Comparison of ENCODE assay signal across 21 cellular contexts in the genomic region with DNA sequence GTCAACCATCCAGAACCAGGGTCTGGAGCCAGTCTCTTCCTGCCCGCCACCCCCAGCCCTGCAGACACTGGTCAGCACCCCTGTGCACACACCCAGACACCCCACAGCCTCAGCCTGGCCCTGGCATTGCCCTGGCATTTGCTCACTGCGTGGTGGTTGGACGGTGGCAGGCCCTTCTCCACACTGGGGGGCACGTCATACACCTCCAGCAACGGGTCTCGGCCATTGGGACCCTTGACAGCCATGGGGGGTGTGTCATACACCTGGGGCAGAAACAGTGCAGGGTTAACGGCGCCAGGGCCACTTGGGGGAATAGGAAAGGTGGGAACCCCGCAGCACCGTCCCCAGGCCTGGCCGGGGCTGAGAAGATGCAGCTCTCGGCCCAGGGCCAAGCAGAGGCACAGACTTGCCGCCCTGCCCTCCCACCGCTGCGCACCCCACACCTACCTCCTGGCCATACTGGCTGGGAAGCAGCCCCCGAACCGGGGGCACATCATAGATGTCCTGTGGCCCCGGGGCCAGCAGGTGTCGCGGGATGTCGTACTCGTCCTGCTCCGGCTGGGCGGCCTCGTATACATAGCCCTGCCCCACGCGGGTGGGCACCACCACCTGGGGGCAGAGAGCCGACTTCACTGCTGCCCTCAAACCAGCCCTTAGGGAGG. TPM values are rescaled to one million over a fixed set of nuclear protein-coding genes. Genes with fewer than 3 reads are reported as not detected.
DNase-seq lines count a peak whose midpoint lies in the region; ATAC-seq and TF ChIP-seq lines count a peak whose summit lies in the region.
"Had no signal": no experiment of that assay in that cellular context is flagged by ENCODE, and none has a peak within 500 bp of the region (broad histone marks: within the 10 kb centered on the region; RNA-seq: fewer than 3 reads in every experiment).

No MANE protein-coding gene starts in this region.

- H3K9me3 ChIP-seq in AG04450 (ENCODE audit: control insufficient read depth, insufficient read depth, low read length): no peaks in the 10 kb centered on the region; the same call in 1 of the 2 replicates
- H3K9me3 ChIP-seq in WERI-Rb-1 (ENCODE audit: severe bottlenecking): no peaks in the 10 kb centered on the region
- no peaks in the 10 kb centered on the region for H3K9me3 ChIP-seq in gastroesophageal sphincter
- no peaks in the 10 kb centered on the region for H3K9me3 ChIP-seq in psoas muscle
- no peaks in the 10 kb centered on the region for H3K9me3 ChIP-seq in MM.1S (replicated peaks; ENCODE audit: insufficient read depth, low read length)
- H3K9me3 ChIP-seq: esophagus squamous epithelium, transverse colon had no signal

- TF ChIP-seq CTCF in AG04450 (IDR thresholded peaks at IDR 0.05; ENCODE audit: low read depth, low read length) (no peak), WERI-Rb-1 (IDR thresholded peaks at IDR 0.05; ENCODE audit: low read depth, low read length) (no peak), gastroesophageal sphincter (IDR thresholded peaks at IDR 0.05) (no peak), psoas muscle (IDR thresholded peaks at IDR 0.05) (no peak), MM.1S (IDR thresholded peaks at IDR 0.05; ENCODE audit: low read length) (no peak)

- no peaks in the 10 kb centered on the region for H3K27me3 ChIP-seq in AG04450 (ENCODE audit: control insufficient read depth, insufficient read depth, low read length)
- no peaks in the 10 kb centered on the region for H3K27me3 ChIP-seq in WERI-Rb-1 (ENCODE audit: insufficient read depth, low read depth, severe bottlenecking)
- H3K27me3 ChIP-seq in gastroesophageal sphincter: no peaks in the 10 kb centered on the region
- no peaks in the 10 kb centered on the region for H3K27me3 ChIP-seq in psoas muscle (ENCODE audit: insufficient read depth in 3 of 3, low read length in 2 of 3)
- H3K27me3 ChIP-seq in MM.1S (replicated peaks; ENCODE audit: insufficient read depth, low read length): no peaks in the 10 kb centered on the region
- H3K27me3 ChIP-seq: esophagus squamous epithelium, transverse colon had no signal

- no peak for TF ChIP-seq POLR2A in gastroesophageal sphincter (IDR thresholded peaks at IDR 0.05)

- H3K27ac ChIP-seq in AG04450 (ENCODE audit: low read depth, low read length): peak overlapping the region; percentile 39
- no peak overlapping the region for H3K27ac ChIP-seq in WERI-Rb-1
- peak overlapping the region in 3 of 4 donors; percentile 86 to 91 (median 87) for H3K27ac ChIP-seq in gastroesophageal sphincter
- H3K27ac ChIP-seq in psoas muscle: peak overlapping the region; percentile 83
- H3K27ac ChIP-seq in MM.1S (ENCODE audit: low read length): no peak overlapping the region

- H3K4me3 ChIP-seq in AG04450 (ENCODE audit: low read depth, low read length): no peak overlapping the region
- H3K4me3 ChIP-seq in WERI-Rb-1 (ENCODE audit: low read depth, low read length): no peak overlapping the region
- no peak overlapping the region for H3K4me3 ChIP-seq in gastroesophageal sphincter
- no peak overlapping the region for H3K4me3 ChIP-seq in psoas muscle
- no peak overlapping the region for H3K4me3 ChIP-seq in MM.1S (ENCODE audit: low read length)
- H3K4me3 ChIP-seq: esophagus squamous epithelium, lung, transverse colon had no signal

- H2AFZ ChIP-seq in MM.1S (ENCODE audit: low read length): no peak overlapping the region

- TF ChIP-seq EP300 in gastroesophageal sphincter (IDR thresholded peaks at IDR 0.05): no peak

- DNase-seq in AG04450 (ENCODE audit: low read depth, low spot score) (no peak), WERI-Rb-1 (peak; percentile 7), psoas muscle (peak; percentile 17 to 53), SKM-1 treated with dmso at 0.1 percent for 144 hours (lab: John Stamatoyannopoulos, UW; ENCODE audit: unreplicated experiment) (no peak), MM.1S (no peak)
- DNase-seq in stimulated activated CD4-positive, alpha-beta T cell treated with anti-CD3 and anti-CD28 coated beads, Interleukin-4, amount 100 ng/mL, for 4 hours: no peak
- DNase-seq: activated T-cell treated with anti-CD3 and anti-CD28 coated beads, Interleukin-2, amount 50 U/mL, for 1 hour; CD4-positive, alpha-beta T cell; esophagus squamous epithelium; naive B cell; NCI-H1436 treated with DMSO at 0.1 percent for 48 hours; NCI-H2227 treated with DMSO at 0.1 percent for 48 hours; RPMI8226; transverse colon had no signal

- CTCF ChIA-PET in AG04450 (lab: Charles Lee): interaction anchor here (1.0 to 1.2 kb wide), 2 partner anchors 9 to 148 kb away, joined by 4 to 5 read pairs; no protein-coding TSS in a partner anchor

- ATAC-seq in gastroesophageal sphincter: no peak
- no peak for ATAC-seq in psoas muscle
- ATAC-seq in GM18907 (IDR thresholded peaks at IDR 0.05; ENCODE audit: unreplicated experiment): no peak

- H3K79me2 ChIP-seq in MM.1S (ENCODE audit: low read length): no peaks in the 10 kb centered on the region

- no peak overlapping the region for H3K9ac ChIP-seq in MM.1S (ENCODE audit: low read length)

- intact Hi-C loops in psoas muscle (cut with DNase I): loop anchor here (5.0 kb wide), 2 partner anchors 70 to 150 kb away; no protein-coding TSS in a partner anchor

- 60% methylated on average over 2 of the region's 28 CpGs; no CpG with 5 or more reads in 1 of the 2 donors for WGBS in gastroesophageal sphincter (ENCODE audit: low coverage in 1 of 2), 2 donors
- WGBS in psoas muscle, 3 donors: 89 to 91% (median 91%) methylated on average over 25 to 28 of the region's 28 CpGs

- no peaks in the 10 kb centered on the region for H4K20me1 ChIP-seq in MM.1S (ENCODE audit: insufficient read depth, low read length)

- no peaks in the 10 kb centered on the region for H3F3A ChIP-seq in MM.1S (ENCODE audit: insufficient read depth, low read length)

- H3K4me2 ChIP-seq in MM.1S (ENCODE audit: low read depth, low read length): no peak overlapping the region

- peaks cover 56% of the 10 kb centered on the region for H3K36me3 ChIP-seq in WERI-Rb-1
- peaks cover 0 to 62% of the 10 kb centered on the region in 2 donors for H3K36me3 ChIP-seq in gastroesophageal sphincter
- peaks cover 3 to 70% of the 10 kb centered on the region in 2 donors for H3K36me3 ChIP-seq in psoas muscle (ENCODE audit: insufficient read depth in 1 of 2, low read depth in 1 of 2)
- H3K36me3 ChIP-seq in MM.1S (replicated peaks; ENCODE audit: insufficient read depth, low read length): no peaks in the 10 kb centered on the region

- POLR2A ChIA-PET in AG04450 (lab: Yijun Ruan, JAX): no interaction called here

- no peaks in the 10 kb centered on the region for H3K9me2 ChIP-seq in MM.1S (replicated peaks; ENCODE audit: insufficient read depth, low read length)

- H3K4me1 ChIP-seq in gastroesophageal sphincter (peaks cover 5 to 75% (median 43%) of the 10 kb centered on the region in 3 donors), psoas muscle (peaks cover 59% of the 10 kb centered on the region), MM.1S (ENCODE audit: low read length) (no peaks in the 10 kb centered on the region)

RNA-seq across cellular contexts. Expression of gene BCAR1, which starts 14.6 kb away (rescaled TPM):
- polyA plus RNA-seq in AG04450 (2011; rRNA removed) (16.1 and 26.9 TPM in 2 replicates), psoas muscle (10 to 100 TPM; 66.3 to 90.7 (median 78.7) TPM)
- 20.3 and 25.8 TPM in 2 replicates for polyA minus RNA-seq in AG04450 (2011; rRNA and poly(A)+ RNA removed)
- total RNA-seq in gastroesophageal sphincter (10 to 100 TPM; 34.6 to 63.7 (median 37.0) TPM), psoas muscle (100 to 1,000 TPM in 2 of 4 donors, 10 to 100 TPM in 2; 61.8 to 108 (median 90.1) TPM)
- polyA plus RNA-seq: immature natural killer cell had no signal

RNA-seq across cellular contexts. Expression of gene CTRB1, which starts 18.1 kb away (rescaled TPM):
- not detected in 2 replicates for polyA plus RNA-seq in AG04450 (2011; rRNA removed)
- not detected in 2 replicates for polyA minus RNA-seq in AG04450 (2011; rRNA and poly(A)+ RNA removed)
- total RNA-seq in gastroesophageal sphincter: not detected
- total RNA-seq in psoas muscle: 1 to 10 TPM in 2 of 4 donors, not detected in 2; 1.2 to 3.9 TPM
- 1 to 10 TPM in 1 of 3 donors, under 1 TPM in 2; 0.03 to 2.5 (median 0.25) TPM for polyA plus RNA-seq in psoas muscle
- total RNA-seq: activated CD4-positive, alpha-beta memory T cell treated with anti-CD3 and anti-CD28 coated beads for 36 hours; activated naive CD4-positive, alpha-beta T cell treated with anti-CD3 and anti-CD28 coated beads, Interleukin-2, amount 50 U/mL, for 72 hours; CD4-positive, alpha-beta T cell; esophagus squamous epithelium; M059J; transverse colon had no signal
- polyA plus RNA-seq: immature natural killer cell had no signal

RNA-seq across cellular contexts. Expression of gene CTRB2, which starts 29.9 kb away (rescaled TPM):
- polyA plus RNA-seq in AG04450 (2011; rRNA removed) (not detected in 2 replicates), psoas muscle (1 to 10 TPM in 1 of 3 donors, under 1 TPM in 2; 0.14 to 1.6 (median 0.63) TPM)
- not detected in 2 replicates for polyA minus RNA-seq in AG04450 (2011; rRNA and poly(A)+ RNA removed)
- total RNA-seq in gastroesophageal sphincter (not detected), psoas muscle (1 to 10 TPM in 1 of 4 donors, not detected in 3; 2.4 TPM)
- total RNA-seq: activated CD4-positive, alpha-beta memory T cell treated with anti-CD3 and anti-CD28 coated beads for 36 hours; activated naive CD4-positive, alpha-beta T cell treated with anti-CD3 and anti-CD28 coated beads, Interleukin-2, amount 50 U/mL, for 72 hours; CD4-positive, alpha-beta T cell; esophagus squamous epithelium; M059J; transverse colon had no signal
- polyA plus RNA-seq: immature natural killer cell had no signal

Comparison
In these comparisons a context has a peak if more than half of its experiments do, and no peak if none do; other contexts are left out.
1. DNase-seq: peak in WERI-Rb-1 (single experiment) and psoas muscle (2 of 2); none in AG04450 (single experiment), stimulated activated CD4-positive, alpha-beta T cell treated with anti-CD3 and anti-CD28 coated beads, Interleukin-4, amount 100 ng/mL, for 4 hours (0 of 2), SKM-1 treated with dmso at 0.1 percent for 144 hours (single experiment) and MM.1S (single experiment).
2. H3K27ac ChIP-seq: peak in AG04450 (single experiment), gastroesophageal sphincter (3 of 4) and psoas muscle (single experiment); none in WERI-Rb-1 (single experiment) and MM.1S (single experiment).